ENCODE assay signal across 1 cellular context in the genomic region with DNA sequence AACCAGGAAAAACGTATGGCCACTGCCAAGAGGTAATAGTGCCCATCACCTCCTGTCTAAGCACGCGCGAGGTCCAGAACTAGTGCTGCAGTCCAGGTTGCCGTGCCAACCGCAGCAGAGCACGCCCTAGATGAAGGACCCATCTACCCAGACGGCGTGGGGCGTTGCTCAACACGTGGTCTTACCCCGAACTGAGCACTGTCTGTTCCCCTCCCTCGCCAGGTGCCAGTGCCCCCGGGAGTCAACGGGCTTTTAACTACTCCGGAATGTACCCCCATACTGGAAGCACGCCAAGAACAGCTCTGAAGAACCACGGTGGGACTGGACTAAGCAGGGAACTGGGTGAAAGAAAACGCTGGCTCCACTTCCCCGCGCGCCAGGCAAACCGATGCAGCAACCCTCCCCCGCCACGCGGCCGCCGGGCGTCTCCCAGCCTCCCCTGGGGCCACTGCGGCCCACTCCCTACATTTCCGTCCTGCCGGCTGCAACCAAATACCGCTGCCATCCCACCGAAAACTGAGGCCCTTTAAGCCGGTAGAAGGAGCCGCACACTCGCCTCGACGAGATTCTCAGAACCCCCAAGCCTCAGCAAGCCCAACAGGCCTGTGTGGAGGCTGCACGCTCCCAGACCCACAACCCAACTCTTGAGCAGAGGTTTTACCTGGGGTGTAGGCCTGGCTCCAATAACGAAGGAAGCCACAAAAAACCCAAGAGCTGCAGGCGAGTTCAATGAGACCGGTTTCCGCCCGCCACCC.
TF ChIP-seq lines count a peak whose summit lies in the region.

A gene (minus strand): TSS at position 734 of the 755 bp plus-strand sequence. CDS start 812 bp downstream, outside the sequence.

TF ChIP-seq in liver, 16 proteins besides CTCF, POLR2A, EP300 and RAD21 (continued from another document):
- TF ChIP-seq SP1 (IDR thresholded peaks at IDR 0.05): no peak
- TF ChIP-seq, protein P1, sequence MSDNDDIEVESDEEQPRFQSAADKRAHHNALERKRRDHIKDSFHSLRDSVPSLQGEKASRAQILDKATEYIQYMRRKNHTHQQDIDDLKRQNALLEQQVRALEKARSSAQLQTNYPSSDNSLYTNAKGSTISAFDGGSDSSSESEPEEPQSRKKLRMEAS (IDR thresholded peaks at IDR 0.05): peak; percentile 44
